In genomic region chr1:24236170-24237045, GRCh38 we compare ENCODE assay signal across 8 cellular contexts. TPM values are rescaled to one million over a fixed set of nuclear protein-coding genes. Genes with fewer than 3 reads are reported as not detected.
A peak's percentile ranks its signal among the peaks of the same experiment; 100 is the strongest.
DNase-seq lines count a peak whose midpoint lies in the region; ATAC-seq, FAIRE-seq and TF ChIP-seq lines count a peak whose summit lies in the region.

No MANE protein-coding gene starts in this region.

- H3K9ac ChIP-seq in K562 (ENCODE audit: insufficient read depth in 1 of 2, low read depth in 2 of 2, low read length in 2 of 2): no peak overlapping the region

- H3K9me1 ChIP-seq in K562 (ENCODE audit: control insufficient read depth, insufficient read depth, low read length): no peaks in the 10 kb centered on the region

- no peak for TF ChIP-seq RAD21 in K562 (CRISPR knock-in tag; conservative IDR thresholded peaks at IDR 0.05 in 1 of 2, IDR thresholded peaks at IDR 0.05 in 1 of 2)

- H4K20me1 ChIP-seq in K562 (replicated peaks; ENCODE audit: control insufficient read depth, insufficient read depth, low read length): 0 out of 2 replicates have a peak, but pooled peaks cover 4% of the 10 kb centered on the region

- peaks cover 0 to 3% of the 10 kb centered on the region in 2 experiments; a peak in 1 of 5 replicates for H3K4me1 ChIP-seq in K562 (replicated peaks in 1 of 2; ENCODE audit: control insufficient read depth in 2 of 2, insufficient read depth in 2 of 2, low read length in 2 of 2)

- no peak overlapping the region for H2AFZ ChIP-seq in K562 (ENCODE audit: low read depth, low read length)

- no peak overlapping the region for H3K27ac ChIP-seq in K562 (ENCODE audit: extremely low read depth, low read depth, low read length)

- WGBS in K562 (ENCODE audit: insufficient coverage, low coverage, missing lambda C conversion rate): 3% methylated on average over 17 of the region's 17 CpGs

- no peak overlapping the region for H3K4me2 ChIP-seq in K562 (ENCODE audit: insufficient read depth, low read length)

- DNase-seq in AG09309 (ENCODE audit: low read depth) (peak; percentile 3), K562 (ENCODE audit: extremely low read depth in 1 of 4, low spot score in 3 of 4) (no peak), omental fat pad (ENCODE audit: low spot score) (peak; percentile 41), frontal cortex (ENCODE audit: low spot score in 2 of 2) (no peak), T1000 (lab: John Stamatoyannopoulos, UW) (no peak), ecto neural progenitor cell (ENCODE audit: low spot score) (no peak)

- no peak overlapping the region for H3K4me3 ChIP-seq in AG09309 (ENCODE audit: control insufficient read depth, low read depth, low read length)
- no peak overlapping the region for H3K4me3 ChIP-seq in K562

- in situ Hi-C loops in K562 (cut with MboI): no loop called here

- no peaks in the 10 kb centered on the region for H3K36me3 ChIP-seq in K562 (ENCODE audit: control insufficient read depth, insufficient read depth, low read length)

- TF ChIP-seq CTCF in AG09309 (IDR thresholded peaks at IDR 0.05; ENCODE audit: control insufficient read depth, insufficient read depth, low read depth, low read length, missing control alignments): no peak
- TF ChIP-seq CTCF in K562 (IDR thresholded peaks at IDR 0.05 in 2 of 3, conservative IDR thresholded peaks at IDR 0.05 in 1 of 3; ENCODE audit: insufficient read depth in 2 of 3, low read depth in 1 of 3, low read length in 3 of 3): no peak
- no peak for TF ChIP-seq CTCF in omental fat pad (IDR thresholded peaks at IDR 0.05)

- CTCF ChIA-PET in K562 (lab: Yijun Ruan, JAX; ENCODE audit: low intra/inter-chr PET ratio): no interaction called here

- POLR2A ChIA-PET in K562 (lab: Yijun Ruan, JAX): interaction anchor here (0.6 to 0.9 kb wide), 2 partner anchors 10 to 907 kb away, joined by 3 to 5 read pairs; no protein-coding TSS in a partner anchor

- no peaks in the 10 kb centered on the region for H3K79me2 ChIP-seq in K562 (ENCODE audit: control insufficient read depth, insufficient read depth, low read length)

- no peaks in the 10 kb centered on the region for H3K9me3 ChIP-seq in K562 (replicated peaks; ENCODE audit: control insufficient read depth, insufficient read depth, low read depth, low read length)

- no peak for TF ChIP-seq EP300 in K562 (IDR thresholded peaks at IDR 0.05; ENCODE audit: low read length)

- ATAC-seq in HG02885 (IDR thresholded peaks at IDR 0.05; ENCODE audit: poor library complexity, unreplicated experiment) (peak; percentile 53), K562 (peak; percentile 32; the same call in 1 of the 3 replicates), omental fat pad (ENCODE audit: low FRiP score) (peak; percentile 95), HG02981 (IDR thresholded peaks at IDR 0.05; ENCODE audit: unreplicated experiment) (no peak)

- FAIRE-seq in K562 (lab: Jason Lieb, UNC) (no peak), frontal cortex (lab: Jason Lieb, UNC) (no peak)

- no TSS peak for BruUV-seq in K562 (replicated peaks; lab: Mats Ljungman, UMichigan)

- intact Hi-C loops in K562 (cut with micrococcal nuclease): no loop called here

- H3K27me3 ChIP-seq in K562 (ENCODE audit: control insufficient read depth in 2 of 2, insufficient read depth in 2 of 2, low read length in 2 of 2): peaks cover 29 to 47% of the 10 kb centered on the region in 2 experiments

- no peak for TF ChIP-seq POLR2A in K562 (conservative IDR thresholded peaks at IDR 0.05)

TF ChIP-seq in K562, 482 proteins besides CTCF, POLR2A, EP300 and RAD21:
- TF ChIP-seq SMC3 (conservative IDR thresholded peaks at IDR 0.05; ENCODE audit: insufficient read depth, low read depth, low read length) (no peak), ZNF511 (CRISPR knock-in tag; IDR thresholded peaks at IDR 0.05) (0 out of 2 replicates have a peak, but pooled peaks have one; percentile 20), BMI1 (IDR thresholded peaks at IDR 0.05; ENCODE audit: low read length) (no peak), MAX (CRISPR knock-in tag; IDR thresholded peaks at IDR 0.05) (no peak), ZNF134 (CRISPR knock-in tag; conservative IDR thresholded peaks at IDR 0.05) (peak; percentile 50; the same call in 1 of the 2 replicates), TAF1 (IDR thresholded peaks at IDR 0.05; ENCODE audit: control insufficient read depth, extremely low read depth, insufficient read depth, low read length, severe bottlenecking) (no peak)
- TF ChIP-seq, protein P1, sequence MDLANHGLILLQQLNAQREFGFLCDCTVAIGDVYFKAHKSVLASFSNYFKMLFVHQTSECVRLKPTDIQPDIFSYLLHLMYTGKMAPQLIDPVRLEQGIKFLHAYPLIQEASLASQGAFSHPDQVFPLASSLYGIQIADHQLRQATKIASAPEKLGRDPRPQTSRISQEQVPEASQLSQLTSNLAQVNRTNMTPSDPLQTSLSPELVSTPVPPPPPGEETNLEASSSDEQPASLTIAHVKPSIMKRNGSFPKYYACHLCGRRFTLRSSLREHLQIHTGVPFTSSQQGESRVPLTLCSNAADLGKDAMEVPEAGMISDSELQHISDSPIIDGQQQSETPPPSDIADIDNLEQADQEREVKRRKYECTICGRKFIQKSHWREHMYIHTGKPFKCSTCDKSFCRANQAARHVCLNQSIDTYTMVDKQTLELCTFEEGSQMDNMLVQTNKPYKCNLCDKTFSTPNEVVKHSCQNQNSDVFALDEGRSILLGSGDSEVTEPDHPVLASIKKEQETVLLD (IDR thresholded peaks at IDR 0.05): no peak

RNA-seq across cellular contexts. Expression of gene IFNLR1, which starts 49.3 kb away (rescaled TPM):
- total RNA-seq in K562 (2011; cell fraction: chromatin; rRNA removed; ENCODE audit: low replicate concordance): not detected in 2 replicates
- total RNA-seq in K562 (2011; cell fraction: nucleolus; rRNA removed): not detected in 2 replicates
- total RNA-seq in K562 (2011; cell fraction: nucleoplasm; rRNA removed): not detected in 2 replicates
- not detected in 2 replicates for total RNA-seq in K562 (2014; rRNA removed)
- total RNA-seq in K562 (2014; rRNA removed; fragmentation: Illumina TruSeq; extraction: Trizol): not detected in 2 replicates
- not detected in 2 replicates for total RNA-seq in K562 (2015; rRNA removed; fragmentation: Illumina TruSeq; extraction: Trizol)
- total RNA-seq in K562 (2021): not detected in 2 replicates
- polyA plus RNA-seq in K562 (2011; rRNA removed): not detected in 2 replicates
- not detected in 2 replicates for polyA plus RNA-seq in K562 (2011; cell fraction: cytosol; rRNA removed)
- polyA plus RNA-seq in K562 (2011; cell fraction: nucleus; rRNA removed): not detected in 2 replicates
- not detected in 2 replicates for polyA plus RNA-seq in K562 (2012)
- not detected in 2 replicates for polyA plus RNA-seq in K562 (2014; fragmentation: Illumina TruSeq; extraction: Trizol)
- polyA plus RNA-seq in K562 (2014; fragmentation: Nextera tagmentation; extraction: Ambion mirVana): not detected
- polyA plus RNA-seq in K562 (2014; rRNA removed): not detected in 2 replicates
- not detected in 2 replicates for polyA minus RNA-seq in K562 (2011; rRNA and poly(A)+ RNA removed)
- polyA minus RNA-seq in K562 (2011; cell fraction: cytosol; rRNA and poly(A)+ RNA removed): not detected in 2 replicates
- polyA minus RNA-seq in K562 (2011; cell fraction: nucleus; rRNA and poly(A)+ RNA removed): not detected in 2 replicates
- 1 to 10 TPM in 3 of 4 donors, not detected in 1; 1.1 to 4.6 (median 1.8) TPM for total RNA-seq in omental fat pad
- total RNA-seq in frontal cortex: 0.41 TPM

Comparison
In these comparisons a context has a peak if more than half of its experiments do, and no peak if none do; other contexts are left out.
1. DNase-seq: peak in AG09309 (single experiment) and omental fat pad (single experiment); none in K562 (0 of 4), frontal cortex (0 of 2), T1000 (single experiment) and ecto neural progenitor cell (single experiment).